Comparison of ENCODE assay signal across 16 cellular contexts in genomic region chr1:28983091-28983490, GRCh38.
DNase-seq lines count a peak whose midpoint lies in the region; ATAC-seq and TF ChIP-seq lines count a peak whose summit lies in the region.
"Had no signal": no experiment of that assay in that cellular context is flagged by ENCODE, and none has a peak within 500 bp of the region (broad histone marks: within the 10 kb centered on the region; RNA-seq: fewer than 3 reads in every experiment).

No MANE protein-coding gene starts in this region.

- H3K36me3 ChIP-seq in SK-N-SH (replicated peaks in 1 of 2; ENCODE audit: control insufficient read depth in 1 of 2, insufficient read depth in 2 of 2, low read length in 1 of 2) = no peaks in the 10 kb centered on the region
- H3K36me3 ChIP-seq in SK-N-MC (ENCODE audit: insufficient read depth, low read length) = peaks cover 25% of the 10 kb centered on the region
- H3K36me3 ChIP-seq in liver (ENCODE audit: control insufficient read depth in 4 of 4, insufficient read depth in 3 of 4, low read depth in 1 of 4, low read length in 3 of 4) = peaks cover 0 to 4% (median 1%) of the 10 kb centered on the region in 4 donors
- H3K36me3 ChIP-seq in gastrocnemius medialis = no peaks in the 10 kb centered on the region
- H3K36me3 ChIP-seq in ovary = no peaks in the 10 kb centered on the region

- no peaks in the 10 kb centered on the region for H3K9me2 ChIP-seq in SK-N-SH

- ATAC-seq in SK-N-SH treated with all-trans-retinoic acid at 6 μM for 48 hours (no peak), gastrocnemius medialis (no peak), GM19397 (IDR thresholded peaks at IDR 0.05; ENCODE audit: unreplicated experiment) (no peak)
- no peak for ATAC-seq in stimulated activated memory B cell treated with anti-CD40 and anti-IgM and Interleukin-4, amounts not matched to agents 10 μg/mL and 1 μg/mL and 100 μg/mL, for 72 hours

- no peak for DNase-seq in SK-N-SH
- no peak for DNase-seq in SK-N-MC (ENCODE audit: low read depth, low spot score)
- no peak for DNase-seq in gastrocnemius medialis
- no peak for DNase-seq in ovary
- DNase-seq: COR-L47, DMS153, NCI-H2171 treated with DMSO at 0.1 percent for 48 hours, NCI-H774, Peyer's patch, SIG-M5 had no signal

- TF ChIP-seq EP300 in SK-N-SH (IDR thresholded peaks at IDR 0.05; ENCODE audit: borderline replicate concordance in 1 of 2, low read depth in 1 of 2, low read length in 1 of 2) (no peak), ovary (IDR thresholded peaks at IDR 0.05) (no peak)

- H3K27me3 ChIP-seq in SK-N-SH (ENCODE audit: insufficient read depth) (no peaks in the 10 kb centered on the region), liver (ENCODE audit: control insufficient read depth in 4 of 4, insufficient read depth in 4 of 4, low read length in 3 of 4) (no peaks in the 10 kb centered on the region), gastrocnemius medialis (no peaks in the 10 kb centered on the region), ovary (no peaks in the 10 kb centered on the region)
- H3K27me3 ChIP-seq: BLaER1 treated with 17β-estradiol and CSF1 and Interleukin-3, amounts not matched to agents 10 nM and 100 nM; Peyer's patch had no signal

- no peak for TF ChIP-seq RAD21 in SK-N-SH (IDR thresholded peaks at IDR 0.05; ENCODE audit: low read length)
- no peak for TF ChIP-seq RAD21 in liver (IDR thresholded peaks at IDR 0.05)

- peaks cover 42% of the 10 kb centered on the region for H3K4me1 Mint-ChIP-seq in stimulated activated memory B cell treated with anti-CD40 and anti-IgM and Interleukin-4, amounts not matched to agents 10 μg/mL and 1 μg/mL and 100 μg/mL, for 72 hours

- no peak for TF ChIP-seq CTCF in SK-N-SH (IDR thresholded peaks at IDR 0.05)
- no peak for TF ChIP-seq CTCF in liver (IDR thresholded peaks at IDR 0.05; ENCODE audit: low read depth, low read length, missing input control)
- TF ChIP-seq CTCF in gastrocnemius medialis (IDR thresholded peaks at IDR 0.05 in 4 of 5, conservative IDR thresholded peaks at IDR 0.05 in 1 of 5) = no peak
- no peak for TF ChIP-seq CTCF in ovary (IDR thresholded peaks at IDR 0.05)

- H3K9me3 ChIP-seq in SK-N-SH = no peaks in the 10 kb centered on the region
- H3K9me3 ChIP-seq in SK-N-MC (ENCODE audit: low read depth, low read length) = no peaks in the 10 kb centered on the region
- H3K9me3 ChIP-seq in liver (ENCODE audit: control insufficient read depth in 4 of 4, low read length in 3 of 4) = no peaks in the 10 kb centered on the region
- H3K9me3 ChIP-seq in gastrocnemius medialis = no peaks in the 10 kb centered on the region
- H3K9me3 ChIP-seq in ovary = no peaks in the 10 kb centered on the region
- H3K9me3 ChIP-seq: Peyer's patch had no signal

- intact Hi-C loops in gastrocnemius medialis (cut with DNase I; ENCODE audit: low total_unique reads) = loop anchor here (1.0 to 5.0 kb wide), 2 partner anchors 49 to 101 kb away; no protein-coding TSS in a partner anchor
- intact Hi-C loops in ovary (cut with DNase I) = no loop called here

- POLR2A ChIA-PET in SK-N-SH (lab: Yijun Ruan, JAX) = no interaction called here

- H3K79me2 ChIP-seq in SK-N-SH (ENCODE audit: insufficient read depth) = no peaks in the 10 kb centered on the region

- TF ChIP-seq POLR2A in gastrocnemius medialis (IDR thresholded peaks at IDR 0.05) (no peak), ovary (IDR thresholded peaks at IDR 0.05) (no peak)

- H3K9ac ChIP-seq in SK-N-SH (no peak overlapping the region), SK-N-MC (ENCODE audit: insufficient read length) (peak overlapping the region; percentile 52), liver (ENCODE audit: low read depth in 1 of 2, low read length in 2 of 2) (peak overlapping the region in 1 of 2 donors; percentile 45)
- H3K9ac ChIP-seq: BLaER1 treated with 17β-estradiol and CSF1 and Interleukin-3, amounts not matched to agents 10 nM and 100 nM had no signal

- H3K27ac ChIP-seq in SK-N-SH (ENCODE audit: low read depth in 2 of 2, low read length in 1 of 2) (no peak overlapping the region), SK-N-MC (peak overlapping the region; percentile 95), liver (ENCODE audit: low read depth in 1 of 2, low read length in 2 of 2) (peak overlapping the region; percentile 77 to 94), gastrocnemius medialis (peak overlapping the region in 3 of 4 donors; percentile 58 to 74 (median 68)), ovary (no peak overlapping the region)
- H3K27ac ChIP-seq: 22Rv1; BLaER1 treated with 17β-estradiol and CSF1 and Interleukin-3, amounts not matched to agents 10 nM and 100 nM; Peyer's patch had no signal

- no peaks in the 10 kb centered on the region for H3F3A ChIP-seq in SK-N-SH (replicated peaks; ENCODE audit: insufficient read depth)

- no peaks in the 10 kb centered on the region for H3K27me3 Mint-ChIP-seq in stimulated activated memory B cell treated with anti-CD40 and anti-IgM and Interleukin-4, amounts not matched to agents 10 μg/mL and 1 μg/mL and 100 μg/mL, for 72 hours

- in situ Hi-C loops in gastrocnemius medialis (cut with MboI; ENCODE audit: low sequenced_read_pairs in 4 of 4) = loop anchor here in 1 of 4 donors (10.0 kb wide), 1 partner anchor 98 kb away; no protein-coding TSS in a partner anchor

- H3K4me1 ChIP-seq in SK-N-SH (ENCODE audit: control insufficient read depth in 1 of 2, insufficient read depth in 2 of 2, low read depth in 1 of 2, low read length in 1 of 2) = peaks cover 0 to 20% of the 10 kb centered on the region in 2 experiments; a peak in 1 of 4 replicates
- peaks cover 0 to 17% (median 5%) of the 10 kb centered on the region in 4 donors for H3K4me1 ChIP-seq in liver (ENCODE audit: control insufficient read depth in 4 of 4, insufficient read depth in 4 of 4, low read length in 3 of 4)
- peaks cover 25 to 32% of the 10 kb centered on the region in 2 donors for H3K4me1 ChIP-seq in gastrocnemius medialis
- peaks cover 1% of the 10 kb centered on the region for H3K4me1 ChIP-seq in ovary (ENCODE audit: insufficient read depth)
- H3K4me1 ChIP-seq: Peyer's patch had no signal

- peaks cover 27% of the 10 kb centered on the region for H3K36me3 Mint-ChIP-seq in stimulated activated memory B cell treated with anti-CD40 and anti-IgM and Interleukin-4, amounts not matched to agents 10 μg/mL and 1 μg/mL and 100 μg/mL, for 72 hours

- H3K27ac Mint-ChIP-seq in stimulated activated memory B cell treated with anti-CD40 and anti-IgM and Interleukin-4, amounts not matched to agents 10 μg/mL and 1 μg/mL and 100 μg/mL, for 72 hours = no peak overlapping the region

- H3K9me3 Mint-ChIP-seq in stimulated activated memory B cell treated with anti-CD40 and anti-IgM and Interleukin-4, amounts not matched to agents 10 μg/mL and 1 μg/mL and 100 μg/mL, for 72 hours = no peaks in the 10 kb centered on the region

- H3K4me3 Mint-ChIP-seq in stimulated activated memory B cell treated with anti-CD40 and anti-IgM and Interleukin-4, amounts not matched to agents 10 μg/mL and 1 μg/mL and 100 μg/mL, for 72 hours = no peak overlapping the region

- no peaks in the 10 kb centered on the region for H4K20me1 ChIP-seq in SK-N-SH (ENCODE audit: insufficient read depth)

- CTCF ChIA-PET in SK-N-SH (lab: Yijun Ruan, JAX) = interaction anchor here (1.2 kb wide), 1 partner anchor 50 kb away, joined by 4 read pairs; no protein-coding TSS in a partner anchor

- H3K4me3 ChIP-seq in SK-N-SH (ENCODE audit: low read depth in 2 of 2, low read length in 1 of 2) = no peak overlapping the region
- peak overlapping the region; percentile 62 for H3K4me3 ChIP-seq in SK-N-MC
- H3K4me3 ChIP-seq in liver (ENCODE audit: low read depth in 1 of 3, low read length in 3 of 3) = no peak overlapping the region
- H3K4me3 ChIP-seq in gastrocnemius medialis = no peak overlapping the region
- no peak overlapping the region for H3K4me3 ChIP-seq in ovary
- H3K4me3 ChIP-seq: Peyer's patch had no signal

- H3K4me2 ChIP-seq in SK-N-SH = no peak overlapping the region
- H3K4me2 ChIP-seq: BLaER1 treated with 17β-estradiol and CSF1 and Interleukin-3, amounts not matched to agents 10 nM and 100 nM had no signal

- no peak overlapping the region for H2AFZ ChIP-seq in SK-N-SH (ENCODE audit: low read depth)

- 90% methylated on average over 1 of the region's 1 CpG for WGBS in SK-N-SH (ENCODE audit: low lambda C conversion rate)
- WGBS in liver = 91% methylated on average over 1 of the region's 1 CpG
- 95 to 99% (median 97%) methylated on average over 1 of the region's 1 CpG for WGBS in ovary, 3 donors

TF ChIP-seq in SK-N-SH treated with all-trans-retinoic acid at 6 μM for 48 hours, 23 proteins besides CTCF, POLR2A, EP300 and RAD21 (continues in another document):
- TF ChIP-seq ZNF565 (CRISPR knock-in tag; conservative IDR thresholded peaks at IDR 0.05; ENCODE audit: low read depth) (no peak), ZFP3 (CRISPR knock-in tag; IDR thresholded peaks at IDR 0.05) (no peak), ZFP30 (CRISPR knock-in tag; IDR thresholded peaks at IDR 0.05) (peak; percentile 95), ESRRG (CRISPR knock-in tag; IDR thresholded peaks at IDR 0.05) (no peak), ZC3H10 (CRISPR knock-in tag; IDR thresholded peaks at IDR 0.05) (no peak), ZNF8 (CRISPR knock-in tag; IDR thresholded peaks at IDR 0.05) (no peak), BACH2 (CRISPR knock-in tag; IDR thresholded peaks at IDR 0.05; ENCODE audit: borderline replicate concordance) (no peak)

TF ChIP-seq in liver, 16 proteins besides CTCF, POLR2A, EP300 and RAD21 (continues in another document):
- TF ChIP-seq TAF1 (conservative IDR thresholded peaks at IDR 0.05) (no peak), ATF3 (IDR thresholded peaks at IDR 0.05) (no peak), HNF4A (conservative IDR thresholded peaks at IDR 0.05) (no peak), RXRA (IDR thresholded peaks at IDR 0.05) (no peak), FOXA1 (IDR thresholded peaks at IDR 0.05) (no peak), JUND (IDR thresholded peaks at IDR 0.05) (no peak), FOXA2 (IDR thresholded peaks at IDR 0.05) (no peak), MAX (IDR thresholded peaks at IDR 0.05) (no peak)

Comparison
In these comparisons a context has a peak if more than half of its experiments do, and no peak if none do; other contexts are left out.
1. H3K27ac ChIP-seq: peak in SK-N-MC (single experiment), liver (2 of 2) and gastrocnemius medialis (3 of 4); none in SK-N-SH (0 of 2) and ovary (0 of 2).